ENCODE assay signal across 1 cellular context in genomic region chr9:120619751-120620655, GRCh38.
TF ChIP-seq lines count a peak whose summit lies in the region.

No MANE protein-coding gene starts in this region.

TF ChIP-seq in GM12878, 131 proteins besides CTCF, POLR2A, EP300 and RAD21 (continued from another document):
- no peak for TF ChIP-seq ZNF687 (IDR thresholded peaks at IDR 0.05)
- TF ChIP-seq KDM1A (IDR thresholded peaks at IDR 0.05; ENCODE audit: borderline replicate concordance) = no peak
TF ChIP-seq in GM12878: peak in this region for 1.
